ENCODE assay signal across 8 cellular contexts in the genomic region with DNA sequence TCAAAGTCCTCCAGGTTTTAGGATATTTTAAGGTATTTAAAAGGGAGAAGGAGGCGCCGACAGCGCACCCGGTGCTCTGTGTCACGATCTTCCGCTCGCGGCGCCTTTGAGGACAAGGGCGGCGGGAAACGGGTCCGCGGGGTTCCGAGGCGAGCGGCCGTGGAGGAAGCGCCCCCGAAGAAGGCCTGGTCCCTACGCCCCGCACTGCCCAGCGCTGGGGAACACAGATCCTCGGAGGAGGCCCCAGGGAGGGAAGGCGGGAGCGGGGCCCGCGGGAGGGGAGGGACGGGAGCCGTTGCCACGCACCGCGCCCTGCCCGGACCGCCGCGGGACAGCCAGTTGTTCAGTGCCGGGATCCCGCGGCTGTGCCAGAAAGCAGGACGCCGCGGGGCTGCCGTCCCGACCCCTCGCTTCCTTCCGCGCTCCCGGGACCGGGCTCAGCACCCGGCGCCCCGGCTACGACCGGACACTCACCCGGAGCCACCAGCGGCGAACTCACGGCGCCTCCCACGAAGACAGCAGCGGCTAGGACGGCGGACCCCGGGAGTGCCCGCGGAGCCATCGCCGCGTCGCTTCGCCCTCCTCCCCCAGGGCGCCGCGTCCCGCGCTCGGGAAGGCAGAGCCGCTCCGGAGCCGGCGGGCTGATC. TPM values are rescaled to one million over a fixed set of nuclear protein-coding genes. Genes with fewer than 3 reads are reported as not detected.
A peak's percentile ranks its signal among the peaks of the same experiment; 100 is the strongest.
DNase-seq lines count a peak whose midpoint lies in the region; ATAC-seq and TF ChIP-seq lines count a peak whose summit lies in the region.

No MANE protein-coding gene starts in this region.

- H3K9me3 ChIP-seq in OCI-LY1 (ENCODE audit: low read length) = no peaks in the 10 kb centered on the region
- H3K9me3 ChIP-seq in cardiac muscle cell (ENCODE audit: low read depth) = no peaks in the 10 kb centered on the region

- H3K9me2 ChIP-seq in OCI-LY1 (ENCODE audit: low read depth, low read length) = no peaks in the 10 kb centered on the region

- H3K27me3 ChIP-seq in OCI-LY1 (ENCODE audit: insufficient read depth, low read length) (no peaks in the 10 kb centered on the region), cardiac muscle cell (no peaks in the 10 kb centered on the region)

- peak overlapping the region; percentile 79 for H3K4me3 ChIP-seq in OCI-LY1 (ENCODE audit: low read depth, low read length, poor library complexity, severe bottlenecking)
- peak overlapping the region; percentile 86 for H3K4me3 ChIP-seq in cardiac muscle cell

- H3F3A ChIP-seq in OCI-LY1 (ENCODE audit: insufficient read depth, low read length) = no peaks in the 10 kb centered on the region

- DNase-seq in SIG-M5 treated with dmso at 0.1 percent for 504 hours (lab: John Stamatoyannopoulos, UW; ENCODE audit: unreplicated experiment) (peak; percentile 52), SIG-M5 (lab: John Stamatoyannopoulos, UW) (no peak), cardiac muscle cell (ENCODE audit: low read depth in 1 of 2, low spot score in 1 of 2) (peak; percentile 46 to 66), putamen (ENCODE audit: low spot score) (peak; percentile 42), GM19238 (ENCODE audit: insufficient read length, low spot score) (no peak)
- DNase-seq in activated naive CD4-positive, alpha-beta T cell treated with Interleukin-2 at 50 U/mL for 16 hours = peak; percentile 57

- H3K4me1 ChIP-seq in OCI-LY1 (ENCODE audit: insufficient read depth, low read length, severe bottlenecking) (peaks cover 54% of the 10 kb centered on the region), cardiac muscle cell (ENCODE audit: low read depth) (no peaks in the 10 kb centered on the region)

- H4K20me1 ChIP-seq in OCI-LY1 (ENCODE audit: insufficient read depth, low read length) = no peaks in the 10 kb centered on the region

- H3K9ac ChIP-seq in OCI-LY1 (ENCODE audit: low read length) = peak overlapping the region; percentile 79

- peaks cover 25% of the 10 kb centered on the region for H3K79me2 ChIP-seq in OCI-LY1 (ENCODE audit: insufficient read depth, low read length)

- ATAC-seq in HG02840 (IDR thresholded peaks at IDR 0.05; ENCODE audit: low FRiP score, unreplicated experiment) = peak; percentile 19

- peak overlapping the region; percentile 80 for H3K4me2 ChIP-seq in OCI-LY1 (ENCODE audit: low read length)

- H3K27ac ChIP-seq in OCI-LY1 (ENCODE audit: low read depth, low read length, poor library complexity, severe bottlenecking) (peak overlapping the region; percentile 81), cardiac muscle cell (peak overlapping the region; percentile 74)

- H3K36me3 ChIP-seq in OCI-LY1 (ENCODE audit: insufficient read depth, low read length) (no peaks in the 10 kb centered on the region), cardiac muscle cell (no peaks in the 10 kb centered on the region)

- TF ChIP-seq CTCF in OCI-LY1 (IDR thresholded peaks at IDR 0.05; ENCODE audit: low read length) (no peak), cardiac muscle cell (IDR thresholded peaks at IDR 0.05; ENCODE audit: low read depth, low read length) (no peak)

- peak overlapping the region; percentile 50; the same call in 1 of the 2 replicates for H2AFZ ChIP-seq in OCI-LY1 (ENCODE audit: low read length)

RNA-seq across cellular contexts. Expression of gene RELL1, which starts 0.3 kb away (rescaled TPM):
- 22.2 and 24.4 TPM in 2 replicates for total RNA-seq in cardiac muscle cell
- 4.4 and 5.1 TPM in 2 replicates for polyA plus RNA-seq in cardiac muscle cell

Comparison
In these comparisons a context has a peak if more than half of its experiments do, and no peak if none do; other contexts are left out.
1. DNase-seq: peak in SIG-M5 treated with dmso at 0.1 percent for 504 hours (single experiment), activated naive CD4-positive, alpha-beta T cell treated with Interleukin-2 at 50 U/mL for 16 hours (single experiment), cardiac muscle cell (2 of 2) and putamen (single experiment); none in SIG-M5 (single experiment) and GM19238 (single experiment).